Comparison of ENCODE assay signal across 21 cellular contexts in genomic region chr10:127405221-127405620, GRCh38.
A peak's percentile ranks its signal among the peaks of the same experiment; 100 is the strongest.
DNase-seq lines count a peak whose midpoint lies in the region; ATAC-seq, FAIRE-seq and TF ChIP-seq lines count a peak whose summit lies in the region.
"Had no signal": no experiment of that assay in that cellular context is flagged by ENCODE, and none has a peak within 500 bp of the region (broad histone marks: within the 10 kb centered on the region; RNA-seq: fewer than 3 reads in every experiment).

No MANE protein-coding gene starts in this region.

- H3K27me3 ChIP-seq in tibial nerve = no peaks in the 10 kb centered on the region
- H3K27me3 ChIP-seq: upper lobe of left lung had no signal

- H3K4me3 ChIP-seq in cardiac fibroblast (replicated peaks in 1 of 2; ENCODE audit: low read depth in 2 of 2, low read length in 2 of 2) = no peak overlapping the region
- no peak overlapping the region for H3K4me3 ChIP-seq in tibial nerve
- H3K4me3 ChIP-seq: upper lobe of left lung had no signal

- peaks cover 0 to 2% (median 0%) of the 10 kb centered on the region in 4 donors for H3K4me1 ChIP-seq in tibial nerve
- H3K4me1 ChIP-seq: upper lobe of left lung had no signal

- DNase-seq in ACHN = peak; percentile 71
- DNase-seq in H54 (ENCODE audit: insufficient read length, low spot score) = peak; percentile 6
- peak; percentile 55 to 62 for DNase-seq in cardiac fibroblast (ENCODE audit: low read depth in 2 of 2)
- peak; percentile 59 for DNase-seq in hepatic stellate cell (ENCODE audit: low spot score)
- no peak for DNase-seq in left cardiac atrium
- no peak for DNase-seq in NCI-H2081 treated with DMSO at 0.1 percent for 48 hours (lab: John Stamatoyannopoulos, UW)
- no peak for DNase-seq in tibial nerve (ENCODE audit: low spot score in 2 of 2)
- DNase-seq: 8988T; activated CD8-positive, alpha-beta T cell treated with anti-CD3 and anti-CD28 coated beads, Interleukin-2, amount 10 ng/mL, durations not matched to agents 7 days and 5 days; activated naive CD8-positive, alpha-beta T cell treated with anti-CD3 and anti-CD28 coated beads, Interleukin-2, amount 50 U/mL, for 24 hours; KG1; left ventricle myocardium superior; NCI-H1105; NCI-H2171; NK-92 treated with Interleukin-12 subunit alpha and Interleukin-12 subunit beta, amount 100 ng/mL, for 24 hours; stimulated activated naive CD4-positive, alpha-beta T cell; T-helper 1 cell; WERI-Rb-1 had no signal

- intact Hi-C loops in left cardiac atrium (cut with DNase I) = no loop called here

- ATAC-seq in GM21825 (IDR thresholded peaks at IDR 0.05; ENCODE audit: unreplicated experiment) = no peak
- no peak for ATAC-seq in left cardiac atrium
- ATAC-seq: activated CD8-positive, alpha-beta T cell treated with anti-CD3 and anti-CD28 coated beads, Interleukin-2, amount 10 ng/mL, durations not matched to agents 7 days and 5 days; activated naive CD8-positive, alpha-beta T cell treated with anti-CD3 and anti-CD28 coated beads, Interleukin-2, amount 50 U/mL, for 24 hours; left ventricle myocardium superior had no signal

- no peak overlapping the region for H3K27ac ChIP-seq in tibial nerve
- H3K27ac ChIP-seq: upper lobe of left lung, WERI-Rb-1 had no signal

- no peaks in the 10 kb centered on the region for H3K9me3 ChIP-seq in tibial nerve
- H3K9me3 ChIP-seq: upper lobe of left lung had no signal

- TF ChIP-seq EP300 in tibial nerve (IDR thresholded peaks at IDR 0.05) = no peak

- in situ Hi-C loops in ACHN (cut with HindIII; ENCODE audit: low pct_ligation_motif_present, low pct_unique_long_range_greater_than_20kb, low sequenced_read_pairs) = no loop called here

- 79 to 84% methylated on average over 4 of the region's 4 CpGs for WGBS in tibial nerve, 2 donors

- no peak for TF ChIP-seq CTCF in cardiac fibroblast (IDR thresholded peaks at IDR 0.05; ENCODE audit: low read depth, low read length)
- TF ChIP-seq CTCF in tibial nerve (IDR thresholded peaks at IDR 0.05) = no peak

- no peak for FAIRE-seq in H54 (lab: Jason Lieb, UNC)
- FAIRE-seq: GM12892 had no signal

- no peak for TF ChIP-seq POLR2A in H54 (IDR thresholded peaks at IDR 0.05; ENCODE audit: low read depth, low read length)
- TF ChIP-seq POLR2A in tibial nerve (IDR thresholded peaks at IDR 0.05) = no peak

- peaks cover 0 to 59% (median 0%) of the 10 kb centered on the region in 3 donors for H3K36me3 ChIP-seq in tibial nerve
- H3K36me3 ChIP-seq: WERI-Rb-1 had no signal

Comparison
In these comparisons a context has a peak if more than half of its experiments do, and no peak if none do; other contexts are left out.
1. DNase-seq: peak in ACHN (single experiment), H54 (single experiment), cardiac fibroblast (2 of 2) and hepatic stellate cell (single experiment); none in left cardiac atrium (single experiment), NCI-H2081 treated with DMSO at 0.1 percent for 48 hours (single experiment) and tibial nerve (0 of 2).